Comparison of ENCODE assay signal across 8 cellular contexts in genomic region chr20:1803216-1804128, GRCh38.
DNase-seq lines count a peak whose midpoint lies in the region; ATAC-seq and TF ChIP-seq lines count a peak whose summit lies in the region.

No MANE protein-coding gene starts in this region.

- 3 to 7% methylated on average over 2 to 13 of the region's 96 CpGs for WGBS in esophagus squamous epithelium, 2 donors
- 1% methylated on average over 96 of the region's 96 CpGs for WGBS in urinary bladder

- H3K9ac ChIP-seq in HUES48 (ENCODE audit: low read depth, low read length) (peak overlapping the region; percentile 79), muscle layer of colon (ENCODE audit: low read length) (no peak overlapping the region)

- peaks cover 33% of the 10 kb centered on the region for H3K4me1 ChIP-seq in HUES48 (ENCODE audit: control insufficient read depth, insufficient read depth, low read length)
- peaks cover 19 to 47% (median 21%) of the 10 kb centered on the region in 3 donors for H3K4me1 ChIP-seq in esophagus squamous epithelium
- H3K4me1 ChIP-seq in muscle layer of colon (ENCODE audit: insufficient read depth, low read length) = peaks cover 13% of the 10 kb centered on the region
- H3K4me1 ChIP-seq in urinary bladder (ENCODE audit: insufficient read depth) = no peaks in the 10 kb centered on the region

- ATAC-seq in HG03520 (IDR thresholded peaks at IDR 0.05; ENCODE audit: unreplicated experiment) = no peak

- H3K36me3 ChIP-seq in HUES48 (ENCODE audit: control insufficient read depth, insufficient read depth, low read length) (no peaks in the 10 kb centered on the region), WERI-Rb-1 (no peaks in the 10 kb centered on the region), esophagus squamous epithelium (no peaks in the 10 kb centered on the region), muscle layer of colon (ENCODE audit: insufficient read depth, low read length) (no peaks in the 10 kb centered on the region), urinary bladder (ENCODE audit: insufficient read depth) (no peaks in the 10 kb centered on the region)

- no peaks in the 10 kb centered on the region for H3K9me3 ChIP-seq in HUES48 (ENCODE audit: control insufficient read depth, insufficient read depth, low read length)
- H3K9me3 ChIP-seq in WERI-Rb-1 (ENCODE audit: severe bottlenecking) = no peaks in the 10 kb centered on the region
- H3K9me3 ChIP-seq in esophagus squamous epithelium = no peaks in the 10 kb centered on the region
- no peaks in the 10 kb centered on the region for H3K9me3 ChIP-seq in muscle layer of colon (ENCODE audit: low read length)

- peak overlapping the region; percentile 65 for H3K4me3 ChIP-seq in HUES48 (ENCODE audit: low read depth, low read length)
- peak overlapping the region; percentile 55 for H3K4me3 ChIP-seq in WERI-Rb-1 (ENCODE audit: low read depth, low read length)
- H3K4me3 ChIP-seq in esophagus squamous epithelium = peak overlapping the region; percentile 53 to 72 (median 60)
- peak overlapping the region; percentile 58 to 66 for H3K4me3 ChIP-seq in muscle layer of colon (ENCODE audit: low read depth in 1 of 2, low read length in 2 of 2)
- H3K4me3 ChIP-seq in urinary bladder (ENCODE audit: low read depth, low read length) = peak overlapping the region; percentile 40

- peak in 2 of 4 donors; percentile 53 to 56 for TF ChIP-seq POLR2A in esophagus squamous epithelium (IDR thresholded peaks at IDR 0.05)

- DNase-seq in GM03348 (ENCODE audit: low spot score) (peak; percentile 55), WERI-Rb-1 (peak; percentile 60), esophagus squamous epithelium (lab: John Stamatoyannopoulos, UW) (peak; percentile 29), NCI-H524 treated with DMSO at 0.1 percent for 48 hours (lab: John Stamatoyannopoulos, UW) (no peak)

- TF ChIP-seq CTCF in WERI-Rb-1 (IDR thresholded peaks at IDR 0.05; ENCODE audit: low read depth, low read length) = no peak
- TF ChIP-seq CTCF in esophagus squamous epithelium (IDR thresholded peaks at IDR 0.05) = no peak

- H3K27ac ChIP-seq in HUES48 (ENCODE audit: low read depth, low read length) (peak overlapping the region; percentile 66), WERI-Rb-1 (peak overlapping the region; percentile 51), esophagus squamous epithelium (peak overlapping the region; percentile 62 to 84 (median 75)), muscle layer of colon (ENCODE audit: low read depth, low read length) (peak overlapping the region; percentile 42), urinary bladder (ENCODE audit: low read depth) (no peak overlapping the region)

- H3K27me3 ChIP-seq in HUES48 (ENCODE audit: control insufficient read depth, insufficient read depth, low read length) (peaks cover 44% of the 10 kb centered on the region), WERI-Rb-1 (ENCODE audit: insufficient read depth, low read depth, severe bottlenecking) (no peaks in the 10 kb centered on the region), esophagus squamous epithelium (peaks cover 0 to 19% (median 1%) of the 10 kb centered on the region in 4 donors), muscle layer of colon (ENCODE audit: control insufficient read depth in 1 of 2, insufficient read depth in 2 of 2, low read length in 2 of 2) (peaks cover 0 to 7% of the 10 kb centered on the region in 2 donors)

- intact Hi-C loops in esophagus squamous epithelium (cut with DNase I) = loop anchor here (10.0 kb wide), 1 partner anchor 91 kb away; the partner anchor contains the start of gene SIRPA
